18 cellular contexts compared by ENCODE assay signal in the genomic region with DNA sequence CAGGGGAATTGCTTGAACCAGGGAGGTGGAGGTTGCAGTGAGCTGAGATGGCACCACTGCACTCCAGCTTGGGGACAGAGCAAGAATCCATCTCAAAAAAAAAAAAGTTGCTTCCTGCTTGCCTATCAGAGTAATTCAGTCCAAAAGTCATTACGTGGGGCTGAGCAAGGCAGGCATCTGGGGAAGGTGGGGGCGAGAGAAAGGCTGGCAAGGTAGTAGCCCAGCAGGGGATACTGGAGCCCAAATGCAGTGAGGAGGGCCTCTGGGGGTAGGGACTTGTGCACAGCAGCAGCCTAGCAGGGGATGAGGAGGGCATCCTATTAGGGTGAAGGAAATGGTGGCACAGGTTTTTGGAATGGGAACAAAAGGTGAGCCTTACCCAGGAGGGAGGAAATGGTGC. TPM values are rescaled to one million over a fixed set of nuclear protein-coding genes. Genes with fewer than 3 reads are reported as not detected.
"Had no signal": no experiment of that assay in that cellular context is flagged by ENCODE, and none has a peak within 500 bp of the region (broad histone marks: within the 10 kb centered on the region; RNA-seq: fewer than 3 reads in every experiment).

No MANE protein-coding gene starts in this region.

- H3K9me3 ChIP-seq: ascending aorta, breast epithelium, transverse colon, vagina had no signal

- H3K4me1 ChIP-seq: ascending aorta, breast epithelium, transverse colon, vagina had no signal

- FAIRE-seq: frontal cortex had no signal

- DNase-seq: activated CD4-positive, alpha-beta T cell treated with anti-CD3 and anti-CD28 coated beads, Interleukin-2, amount 50 U/mL, for 4 hours; activated effector memory CD4-positive, alpha-beta T cell treated with Interleukin-2 at 50 U/mL for 16 hours; activated naive CD8-positive, alpha-beta T cell treated with anti-CD3 and anti-CD28 coated beads, Interleukin-2, amount 10 ng/mL, durations not matched to agents 7 days and 5 days; effector memory CD8-positive, alpha-beta T cell; head of caudate nucleus; naive B cell; stimulated activated CD4-positive, alpha-beta T cell treated with anti-CD3 and anti-CD28 coated beads, Interleukin-15, amount 100 ng/mL, for 24 hours; stimulated activated CD4-positive, alpha-beta T cell treated with anti-CD3 and anti-CD28 coated beads, Interleukin-4, amount 100 ng/mL, for 1 hour; stimulated activated naive CD4-positive, alpha-beta T cell; T-helper 9 cell; transverse colon had no signal

- H3K27ac Mint-ChIP-seq: activated naive CD8-positive, alpha-beta T cell treated with anti-CD3 and anti-CD28 coated beads, Interleukin-2, amount 10 ng/mL, durations not matched to agents 7 days and 5 days; dendritic cell treated with granulocyte-macrophage colony-stimulating factor and Interleukin-4, amounts not matched to agents 40 ng/mL and 50 ng/mL, for 4 days had no signal

- ATAC-seq: activated CD4-positive, CD25-positive, alpha-beta regulatory T cell treated with anti-CD3 and anti-CD28 coated beads, Interleukin-2, amount 50 U/mL, for 24 hours; effector memory CD8-positive, alpha-beta T cell had no signal

- H3K27ac ChIP-seq: ascending aorta, breast epithelium, transverse colon, vagina had no signal

- H3K27me3 ChIP-seq: ascending aorta, breast epithelium, transverse colon, vagina had no signal

- H3K4me3 ChIP-seq: ascending aorta, breast epithelium, lung, transverse colon, vagina had no signal

- H3K36me3 Mint-ChIP-seq: naive B cell had no signal

- H3K9me3 Mint-ChIP-seq: activated naive CD8-positive, alpha-beta T cell treated with anti-CD3 and anti-CD28 coated beads, Interleukin-2, amount 10 ng/mL, durations not matched to agents 7 days and 5 days; dendritic cell treated with granulocyte-macrophage colony-stimulating factor and Interleukin-4, amounts not matched to agents 40 ng/mL and 50 ng/mL, for 4 days; effector memory CD8-positive, alpha-beta T cell; naive B cell had no signal

- H3K4me3 Mint-ChIP-seq: activated naive CD8-positive, alpha-beta T cell treated with anti-CD3 and anti-CD28 coated beads, Interleukin-2, amount 10 ng/mL, durations not matched to agents 7 days and 5 days; dendritic cell treated with granulocyte-macrophage colony-stimulating factor and Interleukin-4, amounts not matched to agents 40 ng/mL and 50 ng/mL, for 4 days; effector memory CD8-positive, alpha-beta T cell; naive B cell had no signal

- H3K36me3 ChIP-seq: breast epithelium, transverse colon had no signal

- H3K27me3 Mint-ChIP-seq: activated naive CD8-positive, alpha-beta T cell treated with anti-CD3 and anti-CD28 coated beads, Interleukin-2, amount 10 ng/mL, durations not matched to agents 7 days and 5 days; dendritic cell treated with granulocyte-macrophage colony-stimulating factor and Interleukin-4, amounts not matched to agents 40 ng/mL and 50 ng/mL, for 4 days; effector memory CD8-positive, alpha-beta T cell; naive B cell had no signal

RNA-seq across cellular contexts. Expression of a gene that starts 7.2 kb away (rescaled TPM):
- total RNA-seq: ascending aorta had no signal
